ENCODE assay signal across 1 cellular context in the genomic region with DNA sequence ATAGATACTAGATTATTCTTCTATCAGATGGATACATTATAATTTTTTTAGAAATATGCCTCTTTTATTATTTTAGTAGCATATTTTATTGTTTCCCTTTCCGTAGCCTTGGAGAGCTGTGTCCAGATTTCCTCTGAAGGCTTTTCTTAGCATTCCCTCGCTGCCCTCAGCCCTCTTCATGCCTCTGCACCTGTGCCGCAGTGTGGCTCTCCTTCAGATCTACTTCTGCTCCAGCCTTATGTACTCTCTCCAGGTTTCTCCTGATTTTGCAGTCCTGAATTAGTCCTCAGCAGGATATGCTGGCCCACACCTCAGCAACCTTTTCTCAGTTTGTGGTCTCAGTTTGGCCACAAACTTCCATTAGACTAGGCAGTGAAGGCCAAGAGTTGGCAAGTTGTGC.
TF ChIP-seq lines count a peak whose summit lies in the region.

No MANE protein-coding gene starts in this region.

TF ChIP-seq in GM12878, 131 proteins besides CTCF, POLR2A, EP300 and RAD21 (continued from another document):
- TF ChIP-seq, protein P1, sequence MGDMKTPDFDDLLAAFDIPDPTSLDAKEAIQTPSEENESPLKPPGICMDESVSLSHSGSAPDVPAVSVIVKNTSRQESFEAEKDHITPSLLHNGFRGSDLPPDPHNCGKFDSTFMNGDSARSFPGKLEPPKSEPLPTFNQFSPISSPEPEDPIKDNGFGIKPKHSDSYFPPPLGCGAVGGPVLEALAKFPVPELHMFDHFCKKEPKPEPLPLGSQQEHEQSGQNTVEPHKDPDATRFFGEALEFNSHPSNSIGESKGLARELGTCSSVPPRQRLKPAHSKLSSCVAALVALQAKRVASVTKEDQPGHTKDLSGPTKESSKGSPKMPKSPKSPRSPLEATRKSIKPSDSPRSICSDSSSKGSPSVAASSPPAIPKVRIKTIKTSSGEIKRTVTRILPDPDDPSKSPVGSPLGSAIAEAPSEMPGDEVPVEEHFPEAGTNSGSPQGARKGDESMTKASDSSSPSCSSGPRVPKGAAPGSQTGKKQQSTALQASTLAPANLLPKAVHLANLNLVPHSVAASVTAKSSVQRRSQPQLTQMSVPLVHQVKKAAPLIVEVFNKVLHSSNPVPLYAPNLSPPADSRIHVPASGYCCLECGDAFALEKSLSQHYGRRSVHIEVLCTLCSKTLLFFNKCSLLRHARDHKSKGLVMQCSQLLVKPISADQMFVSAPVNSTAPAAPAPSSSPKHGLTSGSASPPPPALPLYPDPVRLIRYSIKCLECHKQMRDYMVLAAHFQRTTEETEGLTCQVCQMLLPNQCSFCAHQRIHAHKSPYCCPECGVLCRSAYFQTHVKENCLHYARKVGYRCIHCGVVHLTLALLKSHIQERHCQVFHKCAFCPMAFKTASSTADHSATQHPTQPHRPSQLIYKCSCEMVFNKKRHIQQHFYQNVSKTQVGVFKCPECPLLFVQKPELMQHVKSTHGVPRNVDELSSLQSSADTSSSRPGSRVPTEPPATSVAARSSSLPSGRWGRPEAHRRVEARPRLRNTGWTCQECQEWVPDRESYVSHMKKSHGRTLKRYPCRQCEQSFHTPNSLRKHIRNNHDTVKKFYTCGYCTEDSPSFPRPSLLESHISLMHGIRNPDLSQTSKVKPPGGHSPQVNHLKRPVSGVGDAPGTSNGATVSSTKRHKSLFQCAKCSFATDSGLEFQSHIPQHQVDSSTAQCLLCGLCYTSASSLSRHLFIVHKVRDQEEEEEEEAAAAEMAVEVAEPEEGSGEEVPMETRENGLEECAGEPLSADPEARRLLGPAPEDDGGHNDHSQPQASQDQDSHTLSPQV (IDR thresholded peaks at IDR 0.05): no peak
- TF ChIP-seq STAT3 (IDR thresholded peaks at IDR 0.05; ENCODE audit: low read depth, low read length): no peak
- TF ChIP-seq IKZF1 (conservative IDR thresholded peaks at IDR 0.05): no peak
- TF ChIP-seq, protein P2, sequence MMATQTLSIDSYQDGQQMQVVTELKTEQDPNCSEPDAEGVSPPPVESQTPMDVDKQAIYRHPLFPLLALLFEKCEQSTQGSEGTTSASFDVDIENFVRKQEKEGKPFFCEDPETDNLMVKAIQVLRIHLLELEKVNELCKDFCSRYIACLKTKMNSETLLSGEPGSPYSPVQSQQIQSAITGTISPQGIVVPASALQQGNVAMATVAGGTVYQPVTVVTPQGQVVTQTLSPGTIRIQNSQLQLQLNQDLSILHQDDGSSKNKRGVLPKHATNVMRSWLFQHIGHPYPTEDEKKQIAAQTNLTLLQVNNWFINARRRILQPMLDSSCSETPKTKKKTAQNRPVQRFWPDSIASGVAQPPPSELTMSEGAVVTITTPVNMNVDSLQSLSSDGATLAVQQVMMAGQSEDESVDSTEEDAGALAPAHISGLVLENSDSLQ (IDR thresholded peaks at IDR 0.05): no peak
- TF ChIP-seq MYC (IDR thresholded peaks at IDR 0.05; ENCODE audit: insufficient read depth, insufficient read length, insufficient replicate concordance, low read length, severe bottlenecking): no peak
- TF ChIP-seq RCOR1 (conservative IDR thresholded peaks at IDR 0.05; ENCODE audit: low read depth, low read length): no peak
